In genomic region chr3:126984391-126985142, GRCh38 we compare ENCODE assay signal across 10 cellular contexts. TPM values are rescaled to one million over a fixed set of nuclear protein-coding genes. Genes with fewer than 3 reads are reported as not detected.
DNase-seq lines count a peak whose midpoint lies in the region; ATAC-seq and TF ChIP-seq lines count a peak whose summit lies in the region.
"Had no signal": no experiment of that assay in that cellular context is flagged by ENCODE, and none has a peak within 500 bp of the region (broad histone marks: within the 10 kb centered on the region; RNA-seq: fewer than 3 reads in every experiment).

No MANE protein-coding gene starts in this region.

- no peak for DNase-seq in activated CD4-positive, alpha-beta T cell treated with anti-CD3 and anti-CD28 coated beads, Interleukin-2, amount 10 ng/mL, durations not matched to agents 7 days and 5 days
- no peak for DNase-seq in activated CD4-positive, alpha-beta T cell treated with anti-CD3 and anti-CD28 coated beads for 1 hour
- DNase-seq in ascending aorta (ENCODE audit: low spot score in 2 of 2) (no peak), left lung (peak in 1 of 2 donors; percentile 53), thoracic aorta (ENCODE audit: low spot score) (no peak)
- DNase-seq: COR-L47, SHP77 had no signal

- POLR2A ChIA-PET in activated CD4-positive, alpha-beta T cell treated with anti-CD3 and anti-CD28 coated beads, Interleukin-2, amount 10 ng/mL, durations not matched to agents 7 days and 5 days (lab: Charles Lee), result no interaction called here

- ATAC-seq in left lung (no peak), thoracic aorta (ENCODE audit: insufficient number of reproducible peaks, low FRiP score, low read depth) (no peak), GM19452 (IDR thresholded peaks at IDR 0.05; ENCODE audit: unreplicated experiment) (no peak), HG02588 (IDR thresholded peaks at IDR 0.05; ENCODE audit: unreplicated experiment) (no peak), HG03108 (IDR thresholded peaks at IDR 0.05; ENCODE audit: unreplicated experiment) (no peak)

- H3K27ac ChIP-seq in ascending aorta (peak overlapping the region; percentile 77 to 84), left lung (no peak overlapping the region), thoracic aorta (peak overlapping the region; percentile 49 to 76)

- peaks cover 10% of the 10 kb centered on the region for H3K4me1 Mint-ChIP-seq in activated CD4-positive, alpha-beta T cell treated with anti-CD3 and anti-CD28 coated beads, Interleukin-2, amount 10 ng/mL, durations not matched to agents 7 days and 5 days

- CTCF ChIA-PET in activated CD4-positive, alpha-beta T cell treated with anti-CD3 and anti-CD28 coated beads, Interleukin-2, amount 10 ng/mL, durations not matched to agents 7 days and 5 days (lab: Charles Lee), result interaction anchor here (0.8 kb wide), 1 partner anchor 12 kb away, joined by 3 read pairs; no protein-coding TSS in a partner anchor

- H3K4me3 Mint-ChIP-seq in activated CD4-positive, alpha-beta T cell treated with anti-CD3 and anti-CD28 coated beads, Interleukin-2, amount 10 ng/mL, durations not matched to agents 7 days and 5 days, result peak overlapping the region; percentile 41

- no peaks in the 10 kb centered on the region for H3K36me3 Mint-ChIP-seq in activated CD4-positive, alpha-beta T cell treated with anti-CD3 and anti-CD28 coated beads, Interleukin-2, amount 10 ng/mL, durations not matched to agents 7 days and 5 days (ENCODE audit: low read depth)

- peaks cover 11 to 41% of the 10 kb centered on the region in 2 donors for H3K4me1 ChIP-seq in ascending aorta
- peaks cover 12 to 30% of the 10 kb centered on the region in 2 donors for H3K4me1 ChIP-seq in left lung
- H3K4me1 ChIP-seq in thoracic aorta (ENCODE audit: control insufficient read depth in 1 of 2, low read depth in 2 of 2), result peaks cover 30 to 57% of the 10 kb centered on the region in 2 donors

- peaks cover 7% of the 10 kb centered on the region for H3K27me3 Mint-ChIP-seq in activated CD4-positive, alpha-beta T cell treated with anti-CD3 and anti-CD28 coated beads, Interleukin-2, amount 10 ng/mL, durations not matched to agents 7 days and 5 days

- H3K9me3 ChIP-seq in ascending aorta, result no peaks in the 10 kb centered on the region
- no peaks in the 10 kb centered on the region for H3K9me3 ChIP-seq in left lung
- H3K9me3 ChIP-seq in thoracic aorta, result no peaks in the 10 kb centered on the region

- H3K4me3 ChIP-seq in ascending aorta, result peak overlapping the region; percentile 88 to 89
- peak overlapping the region; percentile 66 to 76 for H3K4me3 ChIP-seq in left lung
- H3K4me3 ChIP-seq in thoracic aorta, result peak overlapping the region; percentile 97

- H3K36me3 ChIP-seq in ascending aorta (peaks cover 10 to 12% of the 10 kb centered on the region in 2 donors), left lung (peaks cover 0 to 14% of the 10 kb centered on the region in 2 donors), thoracic aorta (peaks cover 8% of the 10 kb centered on the region)

- H3K27ac Mint-ChIP-seq in activated CD4-positive, alpha-beta T cell treated with anti-CD3 and anti-CD28 coated beads, Interleukin-2, amount 10 ng/mL, durations not matched to agents 7 days and 5 days, result peak overlapping the region; percentile 60

- intact Hi-C loops in ascending aorta (cut with DNase I), result loop anchor here (5.0 to 10.0 kb wide), 3 partner anchors 57 to 560 kb away; no protein-coding TSS in a partner anchor
- intact Hi-C loops in left lung (cut with DNase I), result loop anchor here in 1 of 2 donors (5.0 kb wide), 2 partner anchors 232 to 302 kb away; no protein-coding TSS in a partner anchor

- H3K27me3 ChIP-seq in ascending aorta (no peaks in the 10 kb centered on the region), left lung (peaks cover 0 to 50% of the 10 kb centered on the region in 2 donors), thoracic aorta (replicated peaks; ENCODE audit: insufficient read depth) (no peaks in the 10 kb centered on the region)

- no peak for TF ChIP-seq CTCF in ascending aorta (IDR thresholded peaks at IDR 0.05)
- no peak for TF ChIP-seq CTCF in left lung (IDR thresholded peaks at IDR 0.05)
- TF ChIP-seq CTCF in thoracic aorta (IDR thresholded peaks at IDR 0.05), result no peak

- no peaks in the 10 kb centered on the region for H3K9me3 Mint-ChIP-seq in activated CD4-positive, alpha-beta T cell treated with anti-CD3 and anti-CD28 coated beads, Interleukin-2, amount 10 ng/mL, durations not matched to agents 7 days and 5 days

RNA-seq across cellular contexts. Expression of gene PLXNA1, which starts 1.7 kb away (rescaled TPM):
- 1 to 10 TPM; 3.8 to 3.9 TPM for total RNA-seq in activated CD4-positive, alpha-beta T cell treated with anti-CD3 and anti-CD28 coated beads, Interleukin-2, amount 10 ng/mL, durations not matched to agents 7 days and 5 days
- 79.8 TPM for total RNA-seq in ascending aorta
- 10 to 100 TPM; 48.8 to 64.6 TPM for total RNA-seq in left lung
- 100 to 1,000 TPM in 1 of 2 donors, 10 to 100 TPM in 1; 70.1 to 102 TPM for total RNA-seq in thoracic aorta

Comparison
In these comparisons a context has a peak if more than half of its experiments do, and no peak if none do; other contexts are left out.
1. H3K27ac ChIP-seq: peak in ascending aorta (2 of 2) and thoracic aorta (2 of 2); none in left lung (0 of 2).
2. RNA of gene PLXNA1, which starts 1.7 kb away (total RNA-seq): 70.1 to 102 TPM in thoracic aorta, 79.8 TPM in ascending aorta (single experiment) and 48.8 to 64.6 TPM in left lung; 3.8 to 3.9 TPM in activated CD4-positive, alpha-beta T cell treated with anti-CD3 and anti-CD28 coated beads, Interleukin-2, amount 10 ng/mL, durations not matched to agents 7 days and 5 days; every median in the first group is over 10 times any median in the second.
3. Peak in every context shown above with its lines, with median percentiles within 50 percentile points of each other: H3K4me3 ChIP-seq.